ENCODE assay signal across 1 cellular context in the genomic region with DNA sequence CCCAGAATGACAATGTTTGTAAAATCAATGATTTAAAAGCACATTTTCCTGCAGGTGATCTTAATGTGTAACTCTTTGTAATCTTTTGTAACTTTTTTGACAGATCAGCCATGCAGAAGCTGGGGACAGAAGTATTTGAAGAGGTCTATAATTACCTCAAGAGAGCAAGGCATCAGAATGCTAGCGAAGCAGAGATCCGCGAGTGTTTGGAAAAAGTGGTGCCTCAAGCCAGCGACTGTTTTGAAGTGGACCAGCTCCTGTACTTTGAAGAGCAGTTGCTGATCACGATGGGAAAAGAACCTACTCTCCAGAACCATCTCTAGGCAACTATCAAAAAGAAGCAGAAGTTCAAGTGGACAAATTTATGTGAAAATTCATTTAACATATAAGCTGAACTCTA.
TF ChIP-seq lines count a peak whose summit lies in the region.

No MANE protein-coding gene starts in this region.

TF ChIP-seq in HCT116, 20 proteins besides CTCF, POLR2A, EP300 and RAD21:
- TF ChIP-seq ZFX (IDR thresholded peaks at IDR 0.05) = no peak
- no peak for TF ChIP-seq POLR2AphosphoS5 (IDR thresholded peaks at IDR 0.05; ENCODE audit: low read depth, low read length)
- TF ChIP-seq, protein P1, sequence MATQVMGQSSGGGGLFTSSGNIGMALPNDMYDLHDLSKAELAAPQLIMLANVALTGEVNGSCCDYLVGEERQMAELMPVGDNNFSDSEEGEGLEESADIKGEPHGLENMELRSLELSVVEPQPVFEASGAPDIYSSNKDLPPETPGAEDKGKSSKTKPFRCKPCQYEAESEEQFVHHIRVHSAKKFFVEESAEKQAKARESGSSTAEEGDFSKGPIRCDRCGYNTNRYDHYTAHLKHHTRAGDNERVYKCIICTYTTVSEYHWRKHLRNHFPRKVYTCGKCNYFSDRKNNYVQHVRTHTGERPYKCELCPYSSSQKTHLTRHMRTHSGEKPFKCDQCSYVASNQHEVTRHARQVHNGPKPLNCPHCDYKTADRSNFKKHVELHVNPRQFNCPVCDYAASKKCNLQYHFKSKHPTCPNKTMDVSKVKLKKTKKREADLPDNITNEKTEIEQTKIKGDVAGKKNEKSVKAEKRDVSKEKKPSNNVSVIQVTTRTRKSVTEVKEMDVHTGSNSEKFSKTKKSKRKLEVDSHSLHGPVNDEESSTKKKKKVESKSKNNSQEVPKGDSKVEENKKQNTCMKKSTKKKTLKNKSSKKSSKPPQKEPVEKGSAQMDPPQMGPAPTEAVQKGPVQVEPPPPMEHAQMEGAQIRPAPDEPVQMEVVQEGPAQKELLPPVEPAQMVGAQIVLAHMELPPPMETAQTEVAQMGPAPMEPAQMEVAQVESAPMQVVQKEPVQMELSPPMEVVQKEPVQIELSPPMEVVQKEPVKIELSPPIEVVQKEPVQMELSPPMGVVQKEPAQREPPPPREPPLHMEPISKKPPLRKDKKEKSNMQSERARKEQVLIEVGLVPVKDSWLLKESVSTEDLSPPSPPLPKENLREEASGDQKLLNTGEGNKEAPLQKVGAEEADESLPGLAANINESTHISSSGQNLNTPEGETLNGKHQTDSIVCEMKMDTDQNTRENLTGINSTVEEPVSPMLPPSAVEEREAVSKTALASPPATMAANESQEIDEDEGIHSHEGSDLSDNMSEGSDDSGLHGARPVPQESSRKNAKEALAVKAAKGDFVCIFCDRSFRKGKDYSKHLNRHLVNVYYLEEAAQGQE (IDR thresholded peaks at IDR 0.05; ENCODE audit: low read depth) = no peak
- TF ChIP-seq, protein P2, sequence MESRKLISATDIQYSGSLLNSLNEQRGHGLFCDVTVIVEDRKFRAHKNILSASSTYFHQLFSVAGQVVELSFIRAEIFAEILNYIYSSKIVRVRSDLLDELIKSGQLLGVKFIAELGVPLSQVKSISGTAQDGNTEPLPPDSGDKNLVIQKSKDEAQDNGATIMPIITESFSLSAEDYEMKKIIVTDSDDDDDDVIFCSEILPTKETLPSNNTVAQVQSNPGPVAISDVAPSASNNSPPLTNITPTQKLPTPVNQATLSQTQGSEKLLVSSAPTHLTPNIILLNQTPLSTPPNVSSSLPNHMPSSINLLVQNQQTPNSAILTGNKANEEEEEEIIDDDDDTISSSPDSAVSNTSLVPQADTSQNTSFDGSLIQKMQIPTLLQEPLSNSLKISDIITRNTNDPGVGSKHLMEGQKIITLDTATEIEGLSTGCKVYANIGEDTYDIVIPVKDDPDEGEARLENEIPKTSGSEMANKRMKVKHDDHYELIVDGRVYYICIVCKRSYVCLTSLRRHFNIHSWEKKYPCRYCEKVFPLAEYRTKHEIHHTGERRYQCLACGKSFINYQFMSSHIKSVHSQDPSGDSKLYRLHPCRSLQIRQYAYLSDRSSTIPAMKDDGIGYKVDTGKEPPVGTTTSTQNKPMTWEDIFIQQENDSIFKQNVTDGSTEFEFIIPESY (IDR thresholded peaks at IDR 0.05; ENCODE audit: extremely low read depth, insufficient replicate concordance, low read length) = no peak
- TF ChIP-seq YY1 (IDR thresholded peaks at IDR 0.05; ENCODE audit: extremely low read depth, insufficient replicate concordance, low read depth, low read length) = no peak
- no peak for TF ChIP-seq EGR1 (IDR thresholded peaks at IDR 0.05; ENCODE audit: low read depth)
- TF ChIP-seq FOSL1 (IDR thresholded peaks at IDR 0.05; ENCODE audit: low read depth) = no peak
- TF ChIP-seq EZH2phosphoT487 (IDR thresholded peaks at IDR 0.05; ENCODE audit: borderline replicate concordance) = no peak
- TF ChIP-seq EZH2 (IDR thresholded peaks at IDR 0.05) = no peak
- TF ChIP-seq JUND (IDR thresholded peaks at IDR 0.05) = no peak
- TF ChIP-seq CEBPB (IDR thresholded peaks at IDR 0.05; ENCODE audit: low read depth) = no peak
- TF ChIP-seq TCF7L2 (IDR thresholded peaks at IDR 0.05; ENCODE audit: borderline replicate concordance, extremely low read depth, insufficient read depth, insufficient read length) = no peak
- TF ChIP-seq SP1 (IDR thresholded peaks at IDR 0.05; ENCODE audit: low read depth) = no peak
- TF ChIP-seq ELF1 (IDR thresholded peaks at IDR 0.05; ENCODE audit: borderline replicate concordance, low read depth) = no peak
- no peak for TF ChIP-seq SIN3A (IDR thresholded peaks at IDR 0.05; ENCODE audit: low read depth)
- TF ChIP-seq ZNF274 (IDR thresholded peaks at IDR 0.05; ENCODE audit: low read depth, low read length) = no peak
- TF ChIP-seq, protein P3, sequence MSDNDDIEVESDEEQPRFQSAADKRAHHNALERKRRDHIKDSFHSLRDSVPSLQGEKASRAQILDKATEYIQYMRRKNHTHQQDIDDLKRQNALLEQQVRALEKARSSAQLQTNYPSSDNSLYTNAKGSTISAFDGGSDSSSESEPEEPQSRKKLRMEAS (IDR thresholded peaks at IDR 0.05) = no peak
- TF ChIP-seq, protein P4, sequence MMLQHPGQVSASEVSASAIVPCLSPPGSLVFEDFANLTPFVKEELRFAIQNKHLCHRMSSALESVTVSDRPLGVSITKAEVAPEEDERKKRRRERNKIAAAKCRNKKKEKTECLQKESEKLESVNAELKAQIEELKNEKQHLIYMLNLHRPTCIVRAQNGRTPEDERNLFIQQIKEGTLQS (IDR thresholded peaks at IDR 0.05) = no peak
